In the genomic region with DNA sequence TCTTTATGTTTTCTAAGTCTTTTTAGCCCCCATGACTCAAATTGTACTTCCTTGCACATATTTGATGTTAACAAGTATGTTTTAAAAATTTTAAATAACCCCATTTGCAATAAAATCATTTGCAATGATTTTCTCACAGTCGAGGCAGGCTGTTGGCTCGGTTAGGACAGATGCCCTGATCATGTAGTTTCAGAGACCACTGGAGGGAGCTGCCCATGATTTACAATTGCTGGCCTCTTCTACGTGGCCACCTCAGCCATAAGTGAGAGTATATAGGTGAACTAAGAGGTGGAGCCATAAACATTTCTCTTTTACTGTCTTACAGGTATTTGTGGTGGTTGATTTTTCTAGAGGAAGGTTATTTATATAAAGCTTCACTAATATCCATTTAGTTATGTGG, we compare ENCODE assay signal across 11 cellular contexts. TPM values are rescaled to one million over a fixed set of nuclear protein-coding genes. Genes with fewer than 3 reads are reported as not detected.
DNase-seq lines count a peak whose midpoint lies in the region; ATAC-seq and TF ChIP-seq lines count a peak whose summit lies in the region.
"Had no signal": no experiment of that assay in that cellular context is flagged by ENCODE, and none has a peak within 500 bp of the region (broad histone marks: within the 10 kb centered on the region; RNA-seq: fewer than 3 reads in every experiment).

No MANE protein-coding gene starts in this region.

- WGBS in testis, 2 donors = 75 to 79% methylated on average over 3 of the region's 3 CpGs

- no peak overlapping the region for H3K27ac ChIP-seq in iPS-20b (ENCODE audit: low read length)
- H3K27ac ChIP-seq in testis = no peak overlapping the region
- H3K27ac ChIP-seq: BLaER1 had no signal

- TF ChIP-seq POLR2A in testis (IDR thresholded peaks at IDR 0.05) = no peak

- ATAC-seq in activated T-cell treated with anti-CD3 and anti-CD28 coated beads, Interleukin-2, amount 50 U/mL, for 72 hours (replicated peaks in 1 of 2) = no peak
- no peak for ATAC-seq in activated T-helper 17 cell treated with anti-CD3 and anti-CD28 coated beads, Interleukin-2, amount 50 U/mL, for 72 hours (replicated peaks)
- no peak for ATAC-seq in HG02870 (IDR thresholded peaks at IDR 0.05; ENCODE audit: unreplicated experiment)
- ATAC-seq in HG03571 (IDR thresholded peaks at IDR 0.05; ENCODE audit: unreplicated experiment) = no peak

- H3K36me3 Mint-ChIP-seq in activated T-cell treated with anti-CD3 and anti-CD28 coated beads, Interleukin-2, amount 50 U/mL, for 72 hours (ENCODE audit: insufficient read depth in 2 of 2) = peaks cover 6 to 18% of the 10 kb centered on the region in 2 donors
- H3K36me3 Mint-ChIP-seq in activated T-helper 17 cell treated with anti-CD3 and anti-CD28 coated beads, Interleukin-2, amount 50 U/mL, for 72 hours (ENCODE audit: low read depth) = peaks cover 22% of the 10 kb centered on the region
- peaks cover 29% of the 10 kb centered on the region for H3K36me3 Mint-ChIP-seq in type B pancreatic cell

- H3K27me3 Mint-ChIP-seq in activated T-cell treated with anti-CD3 and anti-CD28 coated beads, Interleukin-2, amount 50 U/mL, for 72 hours (ENCODE audit: low read depth) = no peaks in the 10 kb centered on the region
- H3K27me3 Mint-ChIP-seq in activated T-helper 17 cell treated with anti-CD3 and anti-CD28 coated beads, Interleukin-2, amount 50 U/mL, for 72 hours = no peaks in the 10 kb centered on the region
- no peaks in the 10 kb centered on the region for H3K27me3 Mint-ChIP-seq in type B pancreatic cell

- H3K27ac Mint-ChIP-seq in activated T-cell treated with anti-CD3 and anti-CD28 coated beads, Interleukin-2, amount 50 U/mL, for 72 hours = no peak overlapping the region
- no peak overlapping the region for H3K27ac Mint-ChIP-seq in activated T-helper 17 cell treated with anti-CD3 and anti-CD28 coated beads, Interleukin-2, amount 50 U/mL, for 72 hours
- H3K27ac Mint-ChIP-seq in type B pancreatic cell = peak overlapping the region; percentile 72

- intact Hi-C loops in testis (cut with DNase I; ENCODE audit: low total_unique reads) = loop anchor here (10.0 kb wide), 1 partner anchor 252 kb away; no protein-coding TSS in a partner anchor

- H3K4me1 ChIP-seq in iPS-20b (ENCODE audit: insufficient read depth, low read length) = peaks cover 5% of the 10 kb centered on the region; the same call in 1 of the 2 replicates
- H3K4me1 ChIP-seq in testis = peaks cover 12% of the 10 kb centered on the region

- H3K9me3 ChIP-seq in iPS-20b (ENCODE audit: insufficient read depth, low read depth, low read length) (peaks cover 16% of the 10 kb centered on the region), testis (no peaks in the 10 kb centered on the region)

- TF ChIP-seq CTCF in type B pancreatic cell (conservative IDR thresholded peaks at IDR 0.05) (no peak), testis (IDR thresholded peaks at IDR 0.05) (no peak)

- H3K9ac ChIP-seq in iPS-20b (ENCODE audit: low read depth, low read length) = no peak overlapping the region

- no peak for DNase-seq in activated T-cell treated with anti-CD3 and anti-CD28 coated beads, Interleukin-2, amount 50 U/mL, for 72 hours
- no peak for DNase-seq in activated T-cell treated with anti-CD3 and anti-CD28 coated beads for 4 hours
- DNase-seq in type B pancreatic cell (ENCODE audit: extremely low spot score, unreplicated experiment) = no peak
- DNase-seq in testis = no peak
- DNase-seq: activated CD4-positive, CD25-positive, alpha-beta regulatory T cell treated with anti-CD3 and anti-CD28 coated beads, Interleukin-2, amount 50 U/mL, for 72 hours; NCI-H748 treated with DMSO at 0.1 percent for 48 hours had no signal

- peak overlapping the region; percentile 92 to 94 for H3K4me3 Mint-ChIP-seq in activated T-cell treated with anti-CD3 and anti-CD28 coated beads, Interleukin-2, amount 50 U/mL, for 72 hours
- peak overlapping the region; percentile 39 for H3K4me3 Mint-ChIP-seq in activated T-helper 17 cell treated with anti-CD3 and anti-CD28 coated beads, Interleukin-2, amount 50 U/mL, for 72 hours
- peak overlapping the region; percentile 97 for H3K4me3 Mint-ChIP-seq in type B pancreatic cell

- H3K27me3 ChIP-seq in iPS-20b (ENCODE audit: insufficient read depth, low read length) (no peaks in the 10 kb centered on the region), testis (no peaks in the 10 kb centered on the region)
- H3K27me3 ChIP-seq: BLaER1 had no signal

- H3K9me3 Mint-ChIP-seq in activated T-cell treated with anti-CD3 and anti-CD28 coated beads, Interleukin-2, amount 50 U/mL, for 72 hours = peaks cover 0 to 4% of the 10 kb centered on the region in 2 donors
- no peaks in the 10 kb centered on the region for H3K9me3 Mint-ChIP-seq in activated T-helper 17 cell treated with anti-CD3 and anti-CD28 coated beads, Interleukin-2, amount 50 U/mL, for 72 hours
- peaks cover 10% of the 10 kb centered on the region for H3K9me3 Mint-ChIP-seq in type B pancreatic cell

- peaks cover 32% of the 10 kb centered on the region for H3K36me3 ChIP-seq in iPS-20b (ENCODE audit: insufficient read depth, low read depth, low read length)
- no peaks in the 10 kb centered on the region for H3K36me3 ChIP-seq in testis (ENCODE audit: low read depth, missing control alignments)

- peak overlapping the region; percentile 94 for H3K4me3 ChIP-seq in iPS-20b (ENCODE audit: low read length)
- H3K4me3 ChIP-seq in testis = no peak overlapping the region

- peaks cover 39% of the 10 kb centered on the region for H3K4me1 Mint-ChIP-seq in activated T-cell treated with anti-CD3 and anti-CD28 coated beads, Interleukin-2, amount 50 U/mL, for 72 hours (ENCODE audit: low read depth)
- H3K4me1 Mint-ChIP-seq in activated T-helper 17 cell treated with anti-CD3 and anti-CD28 coated beads, Interleukin-2, amount 50 U/mL, for 72 hours = peaks cover 12% of the 10 kb centered on the region
- H3K4me1 Mint-ChIP-seq in type B pancreatic cell (ENCODE audit: unreplicated experiment) = peaks cover 19% of the 10 kb centered on the region

RNA-seq across cellular contexts. Expression of a gene that starts 1.7 kb away (rescaled TPM):
- 10 to 100 TPM; 17.2 to 20.0 TPM for total RNA-seq in activated T-cell treated with anti-CD3 and anti-CD28 coated beads, Interleukin-2, amount 50 U/mL, for 72 hours
- total RNA-seq in activated T-helper 17 cell treated with anti-CD3 and anti-CD28 coated beads, Interleukin-2, amount 50 U/mL, for 72 hours = 10 to 100 TPM; 20.7 to 22.0 TPM
- 28.3 and 33.2 TPM in 2 replicates for total RNA-seq in type B pancreatic cell (ENCODE audit: low replicate concordance)
- 10 to 100 TPM; 14.3 to 17.2 TPM for total RNA-seq in testis
- 15.3 TPM for polyA plus RNA-seq in testis (ENCODE audit: insufficient read depth, low read depth, low replicate concordance)

RNA-seq across cellular contexts. Expression of a gene that starts 1.9 kb away (rescaled TPM):
- total RNA-seq in activated T-cell treated with anti-CD3 and anti-CD28 coated beads, Interleukin-2, amount 50 U/mL, for 72 hours = 1 to 10 TPM; 4.1 to 5.7 TPM
- total RNA-seq in activated T-helper 17 cell treated with anti-CD3 and anti-CD28 coated beads, Interleukin-2, amount 50 U/mL, for 72 hours = 1 to 10 TPM; 2.1 to 3.8 TPM
- total RNA-seq in type B pancreatic cell (ENCODE audit: low replicate concordance) (6.1 and 7.3 TPM in 2 replicates), testis (10 to 100 TPM; 19.0 to 36.4 TPM)
- 28.3 TPM for polyA plus RNA-seq in testis (ENCODE audit: insufficient read depth, low read depth, low replicate concordance)

Comparison
In these comparisons a context has a peak if more than half of its experiments do, and no peak if none do; other contexts are left out.
1. H3K4me3 Mint-ChIP-seq: peak in every context shown above with its lines; median percentile 97 in type B pancreatic cell; 93 in activated T-cell treated with anti-CD3 and anti-CD28 coated beads, Interleukin-2, amount 50 U/mL, for 72 hours; 39 in activated T-helper 17 cell treated with anti-CD3 and anti-CD28 coated beads, Interleukin-2, amount 50 U/mL, for 72 hours.